8 cellular contexts compared by ENCODE assay signal in the genomic region with DNA sequence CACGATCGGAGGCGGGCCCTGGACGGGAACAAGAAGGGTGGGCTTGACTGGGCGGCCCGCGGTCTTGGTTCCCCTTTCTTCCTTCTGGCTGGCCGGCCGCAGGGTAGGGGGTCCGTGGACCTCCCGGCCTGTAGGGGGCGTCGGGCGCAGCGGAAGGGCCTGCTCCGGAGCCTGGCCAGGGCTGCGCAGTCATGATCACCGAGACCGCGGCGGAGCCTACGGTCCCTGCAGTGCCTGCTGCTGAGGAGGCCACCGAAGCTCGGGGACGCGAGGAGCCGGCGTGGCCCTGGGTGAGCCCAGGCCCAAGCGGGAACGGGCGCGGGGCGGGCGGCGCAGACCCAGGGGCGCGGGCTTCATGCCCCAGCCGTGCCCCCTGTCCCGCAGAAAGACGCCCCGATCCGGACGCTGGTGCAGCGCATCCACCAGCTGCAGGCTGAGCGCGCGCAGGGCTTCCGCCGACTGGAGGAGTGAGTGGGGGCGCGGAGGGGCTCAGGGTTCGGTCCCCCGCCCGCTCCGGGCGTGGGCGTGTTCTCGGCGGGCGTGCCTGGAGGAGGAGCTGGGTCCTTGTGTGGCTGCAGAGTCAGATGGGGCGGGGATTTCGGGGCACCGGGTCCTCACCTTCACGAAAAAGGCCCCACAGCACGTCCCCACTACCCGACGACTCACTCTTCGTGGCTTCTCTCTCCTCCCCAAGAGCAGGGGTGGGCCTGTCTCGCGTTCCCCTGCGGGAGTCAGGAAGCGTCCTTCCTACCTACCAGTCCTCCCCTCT. TPM values are rescaled to one million over a fixed set of nuclear protein-coding genes. Genes with fewer than 3 reads are reported as not detected.
DNase-seq lines count a peak whose midpoint lies in the region; ATAC-seq and TF ChIP-seq lines count a peak whose summit lies in the region.

A gene (plus strand): TSS at position 188 of the 769 bp plus-strand sequence. CDS start 4 bp downstream, at position 192.

- CTCF ChIA-PET in OCI-LY7 (lab: Charles Lee; ENCODE audit: unreplicated experiment) = interaction anchor here (0.6 to 1.1 kb wide), 4 partner anchors 51 to 201 kb away, joined by 3 to 12 read pairs (median 4); no protein-coding TSS in a partner anchor

- H3K4me1 ChIP-seq in OCI-LY7 (ENCODE audit: insufficient read depth, low read length, poor library complexity, severe bottlenecking) (peaks cover 51% of the 10 kb centered on the region), mucosa of descending colon (ENCODE audit: low read depth) (peaks cover 12% of the 10 kb centered on the region)

- peak; percentile 56 for ATAC-seq in GM21360 (IDR thresholded peaks at IDR 0.05; ENCODE audit: unreplicated experiment)
- peak; percentile 93 for ATAC-seq in mucosa of descending colon

- H3K79me2 ChIP-seq in OCI-LY7 (ENCODE audit: insufficient read depth, low read depth, low read length) = peaks cover 10% of the 10 kb centered on the region

- H3K27ac ChIP-seq in OCI-LY7 (ENCODE audit: low read depth, low read length, poor library complexity, severe bottlenecking) = peak within 1 kb of the TSS; percentile 70

- in situ Hi-C loops in Caki2 (cut with HindIII; ENCODE audit: low pct_unique_long_range_greater_than_20kb, low sequenced_read_pairs) = no loop called here

- peak within 1 kb of the TSS; percentile 68 for H3K4me3 ChIP-seq in OCI-LY7 (ENCODE audit: low read depth, low read length, poor library complexity, severe bottlenecking)
- peak within 1 kb of the TSS; percentile 71 for H3K4me3 ChIP-seq in epithelial cell of esophagus (ENCODE audit: low read length)
- H3K4me3 ChIP-seq in mucosa of descending colon = peak within 1 kb of the TSS; percentile 70

- H3K36me3 ChIP-seq in OCI-LY7 (ENCODE audit: insufficient read depth, low read length) = peaks cover 17% of the 10 kb centered on the region; the same call in 1 of the 2 replicates
- no peaks in the 10 kb centered on the region for H3K36me3 ChIP-seq in mucosa of descending colon (ENCODE audit: low read depth)

- peak; percentile 88 for DNase-seq in Caki2 (ENCODE audit: low read depth)
- peak; percentile 87 for DNase-seq in HT1080 (ENCODE audit: low read depth)
- DNase-seq in OCI-LY7 (ENCODE audit: low spot score) = peak; percentile 94
- peak; percentile 94 for DNase-seq in activated CD8-positive, alpha-beta memory T cell treated with anti-CD3 and anti-CD28 coated beads, Interleukin-2, amount 50 U/mL, for 48 hours
- DNase-seq in epithelial cell of esophagus (ENCODE audit: low read depth) = peak; percentile 75
- DNase-seq in mucosa of descending colon = peak; percentile 84 to 91 (median 89)
- peak; percentile 82 for DNase-seq in stimulated activated CD8-positive, alpha-beta memory T cell treated with anti-CD3 and anti-CD28 coated beads, Interleukin-4, amount 100 ng/mL, for 24 hours (ENCODE audit: low read depth)

- intact Hi-C loops in OCI-LY7 (cut with micrococcal nuclease; ENCODE audit: unreplicated experiment) = loop anchor here (1.0 to 5.0 kb wide), 6 partner anchors 46 to 244 kb away; a partner anchor contains a TSS
- intact Hi-C loops in mucosa of descending colon (cut with DNase I, micrococcal nuclease) = no loop called here

- H3K4me2 ChIP-seq in OCI-LY7 (ENCODE audit: low read length) = peak within 1 kb of the TSS; percentile 68

- H3K9me3 ChIP-seq in OCI-LY7 (ENCODE audit: low read length) (no peaks in the 10 kb centered on the region), mucosa of descending colon (no peaks in the 10 kb centered on the region)

- H2AFZ ChIP-seq in OCI-LY7 (ENCODE audit: low read length) = peak within 1 kb of the TSS; percentile 80; the same call in 1 of the 2 replicates

- H3K9me2 ChIP-seq in OCI-LY7 (ENCODE audit: insufficient read depth, low read length) = no peaks in the 10 kb centered on the region

- no peaks in the 10 kb centered on the region for H4K20me1 ChIP-seq in OCI-LY7 (ENCODE audit: insufficient read depth, low read length)

- POLR2A ChIA-PET in OCI-LY7 (lab: Charles Lee) = interaction anchor here (1.0 to 4.9 kb wide), 6 partner anchors 17 to 94 kb away, joined by 3 to 23 read pairs (median 8); a partner anchor contains a TSS

- TF ChIP-seq CTCF in OCI-LY7 (conservative IDR thresholded peaks at IDR 0.05; ENCODE audit: low read length) (peak; percentile 92), epithelial cell of esophagus (IDR thresholded peaks at IDR 0.05; ENCODE audit: insufficient read depth, low read depth, low read length, missing control alignments) (peak; percentile 67), mucosa of descending colon (IDR thresholded peaks at IDR 0.05) (peak; percentile 84)

- BruUV-seq in OCI-LY7 (replicated peaks; lab: Mats Ljungman, UMichigan) = no TSS peak

RNA-seq across cellular contexts. Expression of the gene that starts here (rescaled TPM):
- 189 and 207 TPM in 2 replicates for total RNA-seq in Caki2 (2014; rRNA removed; shearing (Covaris generic); ENCODE audit: low replicate concordance)
- total RNA-seq in HT1080 (2014; rRNA removed; shearing (Covaris generic)) = 70.9 and 99.1 TPM in 2 replicates
- 94.8 and 110 TPM in 2 replicates for polyA plus RNA-seq in HT1080 (2015; cell fraction: cytosol; rRNA removed)
- polyA plus RNA-seq in HT1080 (2015; cell fraction: nucleus; rRNA removed) = 126 and 148 TPM in 2 replicates
- total RNA-seq in OCI-LY7 (2014; rRNA removed; shearing (Covaris generic)) = 122 and 126 TPM in 2 replicates
- total RNA-seq in OCI-LY7 (2022) (84.6 and 88.8 TPM in 2 replicates), mucosa of descending colon (10 to 100 TPM; 48.2 to 55.4 (median 49.3) TPM)

Comparison
In these comparisons a context has a peak if more than half of its experiments do, and no peak if none do; other contexts are left out.
1. Peak in every context shown above with its lines: DNase-seq, ATAC-seq, H3K4me3 ChIP-seq and H3K27ac ChIP-seq.